9 cellular contexts compared by ENCODE assay signal in the genomic region with DNA sequence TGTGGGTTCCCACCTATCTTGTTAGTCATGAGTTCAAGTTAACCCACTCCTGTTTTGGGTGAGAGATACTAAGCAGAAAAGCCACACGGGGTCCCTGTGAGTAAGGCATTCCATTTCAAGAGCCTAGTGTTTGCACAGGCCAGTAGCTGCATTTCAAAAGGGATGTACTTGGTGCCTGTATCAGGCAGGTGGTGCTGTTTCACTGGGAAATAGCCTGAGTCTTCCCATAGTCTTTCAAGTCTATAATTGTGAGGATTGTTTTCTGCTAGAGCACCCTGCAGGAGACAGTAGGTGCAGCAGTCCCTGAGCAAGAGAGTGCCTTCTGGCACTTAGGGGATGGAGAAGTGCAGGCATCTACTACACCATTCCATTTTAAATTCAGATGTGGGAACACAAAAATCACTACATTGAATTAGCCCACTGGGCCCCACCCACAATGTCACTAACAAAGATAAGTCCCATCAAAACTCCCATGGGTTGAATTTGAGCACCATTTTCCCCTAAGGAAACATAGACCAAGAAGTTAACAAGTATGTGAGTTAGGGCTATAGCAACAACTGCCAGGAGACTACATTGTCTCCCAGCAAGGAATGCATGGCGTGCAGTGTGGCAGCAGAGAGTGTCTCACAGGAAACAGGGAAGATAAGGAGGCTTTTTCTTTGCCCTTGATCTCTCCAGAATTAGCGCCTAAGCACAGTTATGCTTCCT.
DNase-seq lines count a peak whose midpoint lies in the region; ATAC-seq, FAIRE-seq and TF ChIP-seq lines count a peak whose summit lies in the region.
"Had no signal": no experiment of that assay in that cellular context is flagged by ENCODE, and none has a peak within 500 bp of the region (broad histone marks: within the 10 kb centered on the region; RNA-seq: fewer than 3 reads in every experiment).

No MANE protein-coding gene starts in this region.

- DNase-seq in activated CD4-positive, alpha-beta T cell treated with anti-CD3 and anti-CD28 coated beads for 36 hours = peak; percentile 55
- no peak for DNase-seq in activated CD4-positive, alpha-beta T cell treated with anti-CD3 and anti-CD28 coated beads for 1 hour
- DNase-seq in H54 (ENCODE audit: insufficient read length, low spot score) (peak; percentile 15), KBM-7 (peak; percentile 71), RPMI7951 (ENCODE audit: low read depth) (peak; percentile 73), astrocyte of the hippocampus (ENCODE audit: low read depth, low spot score) (peak; percentile 87), hypothalamus (lab: John Stamatoyannopoulos, UW) (peak in 32 of 51 donors; percentile 2 to 76 (median 32)), spleen (no peak)

- 43 to 58% (median 54%) methylated on average over 3 of the region's 3 CpGs for WGBS in spleen, 5 donors

- POLR2A ChIA-PET in activated CD4-positive, alpha-beta T cell treated with anti-CD3 and anti-CD28 coated beads for 36 hours (lab: Charles Lee) = no interaction called here

- CTCF ChIA-PET in activated CD4-positive, alpha-beta T cell treated with anti-CD3 and anti-CD28 coated beads for 36 hours (lab: Charles Lee) = interaction anchor here (0.5 to 1.6 kb wide), 12 partner anchors 8 to 499 kb away, joined by 3 to 25 read pairs (median 3); no protein-coding TSS in a partner anchor

- TF ChIP-seq POLR2A in H54 (IDR thresholded peaks at IDR 0.05; ENCODE audit: low read depth, low read length) (no peak), spleen (IDR thresholded peaks at IDR 0.05) (no peak)

- no peaks in the 10 kb centered on the region for H3K27me3 ChIP-seq in spleen (replicated peaks in 1 of 7)

- no peaks in the 10 kb centered on the region for H3K9me3 Mint-ChIP-seq in activated CD4-positive, alpha-beta T cell treated with anti-CD3 and anti-CD28 coated beads for 36 hours (ENCODE audit: low read depth)

- peaks cover 0 to 3% (median 0%) of the 10 kb centered on the region in 6 donors for H3K4me1 ChIP-seq in spleen

- H3K36me3 Mint-ChIP-seq in activated CD4-positive, alpha-beta T cell treated with anti-CD3 and anti-CD28 coated beads for 36 hours (ENCODE audit: low read depth) = no peaks in the 10 kb centered on the region

- no peaks in the 10 kb centered on the region for H3K36me3 ChIP-seq in spleen

- TF ChIP-seq CTCF in spleen (IDR thresholded peaks at IDR 0.05 in 8 of 11, conservative IDR thresholded peaks at IDR 0.05 in 3 of 11) = peak in 10 of 11 experiments; percentile 20 to 64 (median 48)

- peak; percentile 70 for FAIRE-seq in H54 (lab: Jason Lieb, UNC)

- in situ Hi-C loops in KBM-7 (cut with MboI; ENCODE audit: low pct_unique_long_range_greater_than_20kb, low sequenced_read_pairs) = no loop called here

- H3K4me3 ChIP-seq in spleen = no peak overlapping the region
- H3K4me3 ChIP-seq: skin epidermis had no signal

- peaks cover 5% of the 10 kb centered on the region for H3K27me3 Mint-ChIP-seq in activated CD4-positive, alpha-beta T cell treated with anti-CD3 and anti-CD28 coated beads for 36 hours

- no peaks in the 10 kb centered on the region for H3K9me3 ChIP-seq in spleen

- ATAC-seq in activated CD4-positive, alpha-beta T cell treated with anti-CD3 and anti-CD28 coated beads for 36 hours = peak; percentile 97

- no peak overlapping the region for H3K4me3 Mint-ChIP-seq in activated CD4-positive, alpha-beta T cell treated with anti-CD3 and anti-CD28 coated beads for 36 hours

- no peak overlapping the region for H3K27ac ChIP-seq in spleen
- H3K27ac ChIP-seq: skin epidermis had no signal

- H3K4me1 Mint-ChIP-seq in activated CD4-positive, alpha-beta T cell treated with anti-CD3 and anti-CD28 coated beads for 36 hours = no peaks in the 10 kb centered on the region

- intact Hi-C loops in activated CD4-positive, alpha-beta T cell treated with anti-CD3 and anti-CD28 coated beads for 36 hours (cut with DNase I, micrococcal nuclease) = loop anchor here (1.0 to 2.0 kb wide), 6 partner anchors 86 to 520 kb away; no protein-coding TSS in a partner anchor
- intact Hi-C loops in spleen (cut with DNase I; ENCODE audit: low total_unique reads) = no loop called here

- H3K27ac Mint-ChIP-seq in activated CD4-positive, alpha-beta T cell treated with anti-CD3 and anti-CD28 coated beads for 36 hours = no peak overlapping the region

Comparison
In these comparisons a context has a peak if more than half of its experiments do, and no peak if none do; other contexts are left out.
1. DNase-seq: peak in activated CD4-positive, alpha-beta T cell treated with anti-CD3 and anti-CD28 coated beads for 36 hours (single experiment), H54 (single experiment), KBM-7 (single experiment), RPMI7951 (single experiment), astrocyte of the hippocampus (single experiment) and hypothalamus (32 of 51); none in activated CD4-positive, alpha-beta T cell treated with anti-CD3 and anti-CD28 coated beads for 1 hour (single experiment) and spleen (single experiment).